In the genomic region with DNA sequence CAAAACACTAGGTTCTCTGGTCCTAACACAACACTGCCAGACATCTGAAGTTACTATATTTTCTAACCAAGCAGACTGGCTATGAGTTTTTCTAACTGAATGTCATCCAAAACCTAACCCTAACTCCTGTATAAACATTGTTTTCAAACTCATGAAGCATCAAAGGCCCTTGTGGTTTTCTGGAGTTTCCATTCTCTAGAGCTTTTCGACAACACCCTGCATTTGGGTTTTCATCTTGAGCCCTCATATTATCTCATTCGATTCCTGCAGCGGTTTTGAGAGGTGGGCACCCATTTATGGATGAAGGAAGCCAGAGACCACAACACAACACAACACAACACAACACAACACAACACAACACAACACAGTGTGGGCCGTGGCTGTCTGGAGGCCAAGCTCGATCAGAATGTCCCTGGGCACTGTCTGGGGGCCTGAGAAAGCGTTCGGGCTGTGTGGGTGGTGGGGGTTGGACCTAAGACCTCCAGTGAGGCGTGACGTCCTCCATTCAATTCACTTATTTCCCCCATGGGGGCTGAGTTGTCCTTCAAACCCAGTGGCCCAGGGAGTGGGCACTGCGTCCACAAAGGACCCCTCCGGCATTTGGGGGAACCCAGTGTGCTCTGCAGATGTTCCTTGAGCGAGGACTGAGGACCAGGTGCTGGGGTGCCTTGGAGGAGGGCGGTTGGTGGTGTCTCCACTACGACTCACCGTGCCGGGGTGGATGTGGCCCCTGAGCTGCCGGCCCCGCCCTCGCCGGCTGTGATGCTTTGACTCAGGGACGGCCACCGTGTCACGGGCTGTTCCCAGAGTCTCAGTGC, we compare ENCODE assay signal across 23 cellular contexts.
DNase-seq lines count a peak whose midpoint lies in the region; ATAC-seq and TF ChIP-seq lines count a peak whose summit lies in the region.
"Had no signal": no experiment of that assay in that cellular context is flagged by ENCODE, and none has a peak within 500 bp of the region (broad histone marks: within the 10 kb centered on the region; RNA-seq: fewer than 3 reads in every experiment).

No MANE protein-coding gene starts in this region.

- H3K27me3 Mint-ChIP-seq in activated CD8-positive, alpha-beta T cell treated with anti-CD3 and anti-CD28 coated beads for 36 hours: no peaks in the 10 kb centered on the region
- H3K27me3 Mint-ChIP-seq in naive thymus-derived CD8-positive, alpha-beta T cell: peaks cover 0 to 4% (median 0%) of the 10 kb centered on the region in 5 donors
- peaks cover 2% of the 10 kb centered on the region for H3K27me3 Mint-ChIP-seq in neural progenitor cell (ENCODE audit: insufficient read depth, low read depth)
- H3K27me3 Mint-ChIP-seq: activated B cell treated with CpG ODN at 0.5 μM for 24 hours had no signal

- TF ChIP-seq CTCF in activated CD8-positive, alpha-beta T cell treated with anti-CD3 and anti-CD28 coated beads for 36 hours (IDR thresholded peaks at IDR 0.05): no peak
- TF ChIP-seq CTCF in neural progenitor cell (IDR thresholded peaks at IDR 0.05): no peak

- H3K4me3 ChIP-seq in neural progenitor cell: no peak overlapping the region

- no peaks in the 10 kb centered on the region for H3K79me2 ChIP-seq in neural progenitor cell (ENCODE audit: low read depth)

- DNase-seq in stimulated activated CD4-positive, alpha-beta T cell treated with anti-CD3 and anti-CD28 coated beads, Interleukin-15, amount 100 ng/mL, for 24 hours: peak; percentile 46
- no peak for DNase-seq in stimulated activated CD4-positive, alpha-beta T cell treated with anti-CD3 and anti-CD28 coated beads, Interleukin-12 subunit alpha, Interleukin-12 subunit beta, amount 100 ng/mL, for 4 hours
- peak; percentile 20 for DNase-seq in activated CD8-positive, alpha-beta T cell treated with anti-CD3 and anti-CD28 coated beads for 36 hours
- peak in 3 of 10 donors; percentile 13 to 42 (median 41) for DNase-seq in naive thymus-derived CD8-positive, alpha-beta T cell
- no peak for DNase-seq in neural progenitor cell (ENCODE audit: low spot score)
- no peak for DNase-seq in D341Med (ENCODE audit: low spot score)
- DNase-seq: activated B cell treated with CpG ODN at 0.5 μM for 24 hours, amniotic stem cell, Caco-2, EL, HFFc6, IMR-90, left cardiac atrium, NCI-H1417 treated with DMSO at 0.1 percent for 48 hours, NCI-H2107, NCI-H510A, T-helper 9 cell had no signal

- H3K9me3 ChIP-seq in neural progenitor cell (ENCODE audit: low read depth): no peaks in the 10 kb centered on the region
- H3K9me3 ChIP-seq: Caco-2 had no signal

- no peaks in the 10 kb centered on the region for H3K9me3 Mint-ChIP-seq in activated CD8-positive, alpha-beta T cell treated with anti-CD3 and anti-CD28 coated beads for 36 hours
- H3K9me3 Mint-ChIP-seq in naive thymus-derived CD8-positive, alpha-beta T cell: no peaks in the 10 kb centered on the region
- H3K9me3 Mint-ChIP-seq in neural progenitor cell: no peaks in the 10 kb centered on the region
- H3K9me3 Mint-ChIP-seq: activated B cell treated with CpG ODN at 0.5 μM for 24 hours; dendritic cell treated with granulocyte-macrophage colony-stimulating factor and Interleukin-4, amounts not matched to agents 40 ng/mL and 50 ng/mL, for 4 days; nephron; type B pancreatic cell had no signal

- H3F3A ChIP-seq in neural progenitor cell (ENCODE audit: low read depth): no peaks in the 10 kb centered on the region

- H4K20me1 ChIP-seq in neural progenitor cell (ENCODE audit: low read depth): no peaks in the 10 kb centered on the region

- POLR2A ChIA-PET in activated CD8-positive, alpha-beta T cell treated with anti-CD3 and anti-CD28 coated beads for 36 hours (lab: Charles Lee): no interaction called here
- POLR2A ChIA-PET in naive thymus-derived CD8-positive, alpha-beta T cell (lab: Charles Lee): interaction anchor here (0.7 kb wide), 1 partner anchor 23 kb away, joined by 4 read pairs; no protein-coding TSS in a partner anchor

- CTCF ChIA-PET in activated CD8-positive, alpha-beta T cell treated with anti-CD3 and anti-CD28 coated beads for 36 hours (lab: Charles Lee): no interaction called here

- no peaks in the 10 kb centered on the region for H3K36me3 ChIP-seq in neural progenitor cell

- no peak overlapping the region for H3K27ac Mint-ChIP-seq in activated CD8-positive, alpha-beta T cell treated with anti-CD3 and anti-CD28 coated beads for 36 hours
- peak overlapping the region in 9 of 10 donors; percentile 23 to 80 (median 49) for H3K27ac Mint-ChIP-seq in naive thymus-derived CD8-positive, alpha-beta T cell
- no peak overlapping the region for H3K27ac Mint-ChIP-seq in neural progenitor cell
- H3K27ac Mint-ChIP-seq: activated B cell treated with CpG ODN at 0.5 μM for 24 hours; dendritic cell treated with granulocyte-macrophage colony-stimulating factor and Interleukin-4, amounts not matched to agents 40 ng/mL and 50 ng/mL, for 4 days; HFFc6; nephron; type B pancreatic cell had no signal

- no peaks in the 10 kb centered on the region for H3K4me1 ChIP-seq in neural progenitor cell
- H3K4me1 ChIP-seq: Caco-2 had no signal

- ATAC-seq in activated CD8-positive, alpha-beta T cell treated with anti-CD3 and anti-CD28 coated beads for 36 hours: peak; percentile 32
- ATAC-seq in naive thymus-derived CD8-positive, alpha-beta T cell: peak; percentile 50 to 87
- ATAC-seq in HG03457 (IDR thresholded peaks at IDR 0.05; ENCODE audit: unreplicated experiment): no peak
- ATAC-seq in HG03565 (IDR thresholded peaks at IDR 0.05; ENCODE audit: unreplicated experiment): no peak
- ATAC-seq: left cardiac atrium, sciatic nerve had no signal

- H3K9ac ChIP-seq in neural progenitor cell: no peak overlapping the region

- no peak overlapping the region for H3K4me2 ChIP-seq in neural progenitor cell

- no peak overlapping the region for H3K27ac ChIP-seq in neural progenitor cell

- H2AFZ ChIP-seq in neural progenitor cell (replicated peaks): no peak overlapping the region

- no peaks in the 10 kb centered on the region for H3K36me3 Mint-ChIP-seq in activated CD8-positive, alpha-beta T cell treated with anti-CD3 and anti-CD28 coated beads for 36 hours (ENCODE audit: low read depth)
- no peaks in the 10 kb centered on the region for H3K36me3 Mint-ChIP-seq in naive thymus-derived CD8-positive, alpha-beta T cell
- no peaks in the 10 kb centered on the region for H3K36me3 Mint-ChIP-seq in neural progenitor cell
- H3K36me3 Mint-ChIP-seq: type B pancreatic cell had no signal

- H3K4me3 Mint-ChIP-seq in activated CD8-positive, alpha-beta T cell treated with anti-CD3 and anti-CD28 coated beads for 36 hours: no peak overlapping the region
- H3K4me3 Mint-ChIP-seq in naive thymus-derived CD8-positive, alpha-beta T cell: peak overlapping the region; percentile 4 to 63 (median 44)
- H3K4me3 Mint-ChIP-seq in neural progenitor cell: no peak overlapping the region
- H3K4me3 Mint-ChIP-seq: activated B cell treated with CpG ODN at 0.5 μM for 24 hours; dendritic cell treated with granulocyte-macrophage colony-stimulating factor and Interleukin-4, amounts not matched to agents 40 ng/mL and 50 ng/mL, for 4 days; HFFc6; nephron; type B pancreatic cell had no signal

- intact Hi-C loops in activated CD8-positive, alpha-beta T cell treated with anti-CD3 and anti-CD28 coated beads for 36 hours (cut with micrococcal nuclease): no loop called here

- no peaks in the 10 kb centered on the region for H3K27me3 ChIP-seq in neural progenitor cell

- H3K4me1 Mint-ChIP-seq in activated CD8-positive, alpha-beta T cell treated with anti-CD3 and anti-CD28 coated beads for 36 hours (ENCODE audit: low read depth): peaks cover 25% of the 10 kb centered on the region
- H3K4me1 Mint-ChIP-seq in naive thymus-derived CD8-positive, alpha-beta T cell: peaks cover 10 to 27% (median 18%) of the 10 kb centered on the region in 4 donors
- H3K4me1 Mint-ChIP-seq in neural progenitor cell: peaks cover 19% of the 10 kb centered on the region
- H3K4me1 Mint-ChIP-seq: activated B cell treated with CpG ODN at 0.5 μM for 24 hours, nephron had no signal

Comparison
In these comparisons a context has a peak if more than half of its experiments do, and no peak if none do; other contexts are left out.
1. DNase-seq: peak in stimulated activated CD4-positive, alpha-beta T cell treated with anti-CD3 and anti-CD28 coated beads, Interleukin-15, amount 100 ng/mL, for 24 hours (single experiment) and activated CD8-positive, alpha-beta T cell treated with anti-CD3 and anti-CD28 coated beads for 36 hours (single experiment); none in stimulated activated CD4-positive, alpha-beta T cell treated with anti-CD3 and anti-CD28 coated beads, Interleukin-12 subunit alpha, Interleukin-12 subunit beta, amount 100 ng/mL, for 4 hours (single experiment), neural progenitor cell (single experiment) and D341Med (single experiment).
2. ATAC-seq: peak in activated CD8-positive, alpha-beta T cell treated with anti-CD3 and anti-CD28 coated beads for 36 hours (single experiment) and naive thymus-derived CD8-positive, alpha-beta T cell (2 of 2); none in HG03457 (single experiment) and HG03565 (single experiment).
3. H3K27ac Mint-ChIP-seq: peak in naive thymus-derived CD8-positive, alpha-beta T cell (9 of 10); none in activated CD8-positive, alpha-beta T cell treated with anti-CD3 and anti-CD28 coated beads for 36 hours (single experiment) and neural progenitor cell (single experiment).
4. H3K4me3 Mint-ChIP-seq: peak in naive thymus-derived CD8-positive, alpha-beta T cell (10 of 10); none in activated CD8-positive, alpha-beta T cell treated with anti-CD3 and anti-CD28 coated beads for 36 hours (single experiment) and neural progenitor cell (single experiment).